14 cellular contexts compared by ENCODE assay signal in the genomic region with DNA sequence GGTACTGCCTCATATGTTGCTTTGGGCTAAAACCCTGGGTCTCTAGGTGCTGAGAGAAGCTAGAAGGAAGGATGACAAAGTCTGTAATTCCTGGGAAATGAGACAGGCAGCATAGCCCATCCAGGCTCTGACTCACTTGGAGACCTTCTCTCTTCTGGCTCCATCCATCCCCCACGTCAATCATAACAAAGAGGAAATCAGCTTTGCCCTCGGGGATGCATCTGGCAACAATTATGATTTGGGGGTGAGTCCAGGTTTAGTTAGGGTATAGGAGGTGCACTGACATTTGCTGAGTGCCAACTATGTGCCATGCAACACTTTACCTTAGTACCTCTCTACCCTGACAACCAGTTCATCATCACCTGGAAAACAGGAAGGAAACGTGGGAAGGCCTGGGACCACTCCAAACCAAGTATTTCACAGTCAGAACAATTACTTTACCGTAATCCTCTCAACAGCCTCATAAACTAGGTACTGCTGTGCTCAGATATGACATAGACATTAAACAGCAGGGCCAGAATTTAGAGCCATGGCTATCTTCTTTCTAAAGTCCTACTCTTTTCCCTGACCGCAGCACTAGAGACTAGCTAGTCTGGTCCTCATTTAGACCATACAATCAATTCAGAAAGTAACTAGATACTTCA. TPM values are rescaled to one million over a fixed set of nuclear protein-coding genes. Genes with fewer than 3 reads are reported as not detected.
A peak's percentile ranks its signal among the peaks of the same experiment; 100 is the strongest.
DNase-seq lines count a peak whose midpoint lies in the region; ATAC-seq, FAIRE-seq and TF ChIP-seq lines count a peak whose summit lies in the region.
"Had no signal": no experiment of that assay in that cellular context is flagged by ENCODE, and none has a peak within 500 bp of the region (broad histone marks: within the 10 kb centered on the region; RNA-seq: fewer than 3 reads in every experiment).

No MANE protein-coding gene starts in this region.

- no peak overlapping the region for H2AFZ ChIP-seq in PC-3 (ENCODE audit: low read length)

- H3F3A ChIP-seq in PC-3 (ENCODE audit: low read length, unreplicated experiment): no peaks in the 10 kb centered on the region

- TF ChIP-seq CTCF in PC-3 (conservative IDR thresholded peaks at IDR 0.05; ENCODE audit: low read depth, low read length) (no peak), epithelial cell of esophagus (IDR thresholded peaks at IDR 0.05; ENCODE audit: insufficient read depth, low read depth, low read length, missing control alignments) (no peak), pancreas (IDR thresholded peaks at IDR 0.05) (no peak)

- no peak overlapping the region for H3K9ac ChIP-seq in PC-3 (ENCODE audit: low read length)

- FAIRE-seq in pancreas (lab: Jason Lieb, UNC): no peak

- peak overlapping the region; percentile 42; the same call in 1 of the 2 replicates for H3K4me2 ChIP-seq in PC-3 (ENCODE audit: low read length)

- H3K4me3 ChIP-seq in PC-3 (ENCODE audit: low read length) (no peak overlapping the region), epithelial cell of esophagus (ENCODE audit: low read length) (no peak overlapping the region), pancreas (no peak overlapping the region)
- H3K4me3 ChIP-seq: psoas muscle had no signal

- no peaks in the 10 kb centered on the region for H4K20me1 ChIP-seq in PC-3 (ENCODE audit: low read length)

- H3K9me3 ChIP-seq in PC-3 (ENCODE audit: low read length) (no peaks in the 10 kb centered on the region), pancreas (no peaks in the 10 kb centered on the region)
- H3K9me3 ChIP-seq: psoas muscle had no signal

- peaks cover 49% of the 10 kb centered on the region for H3K36me3 Mint-ChIP-seq in activated naive CD8-positive, alpha-beta T cell treated with anti-CD3 and anti-CD28 coated beads, Interleukin-2, amount 10 ng/mL, durations not matched to agents 7 days and 5 days
- peaks cover 23% of the 10 kb centered on the region for H3K36me3 Mint-ChIP-seq in activated naive CD8-positive, alpha-beta T cell treated with anti-CD3 and anti-CD28 coated beads for 36 hours

- intact Hi-C loops in PC-3 (cut with micrococcal nuclease): no loop called here
- intact Hi-C loops in pancreas (cut with DNase I): no loop called here

- peaks cover 71% of the 10 kb centered on the region for H3K4me1 Mint-ChIP-seq in activated naive CD8-positive, alpha-beta T cell treated with anti-CD3 and anti-CD28 coated beads, Interleukin-2, amount 10 ng/mL, durations not matched to agents 7 days and 5 days
- peaks cover 51% of the 10 kb centered on the region for H3K4me1 Mint-ChIP-seq in activated naive CD8-positive, alpha-beta T cell treated with anti-CD3 and anti-CD28 coated beads for 36 hours

- ATAC-seq in activated naive CD8-positive, alpha-beta T cell treated with anti-CD3 and anti-CD28 coated beads, Interleukin-2, amount 10 ng/mL, durations not matched to agents 7 days and 5 days (ENCODE audit: low read depth): no peak
- ATAC-seq in PC-3 (peak; percentile 85), GM21390 (IDR thresholded peaks at IDR 0.05; ENCODE audit: unreplicated experiment) (no peak), GM19467 (IDR thresholded peaks at IDR 0.05; ENCODE audit: unreplicated experiment) (no peak), pancreas (no peak)
- ATAC-seq: psoas muscle had no signal

- no peak overlapping the region; the same call in 1 of the 2 replicates for H3K27ac ChIP-seq in PC-3 (ENCODE audit: low read length)
- no peak overlapping the region for H3K27ac ChIP-seq in pancreas
- H3K27ac ChIP-seq: psoas muscle had no signal

- BruUV-seq in PC-3 (replicated peaks; lab: Mats Ljungman, UMichigan): no TSS peak

- no peaks in the 10 kb centered on the region for H3K27me3 Mint-ChIP-seq in activated naive CD8-positive, alpha-beta T cell treated with anti-CD3 and anti-CD28 coated beads, Interleukin-2, amount 10 ng/mL, durations not matched to agents 7 days and 5 days
- H3K27me3 Mint-ChIP-seq in activated naive CD8-positive, alpha-beta T cell treated with anti-CD3 and anti-CD28 coated beads for 36 hours: no peaks in the 10 kb centered on the region

- H3K79me2 ChIP-seq in PC-3 (ENCODE audit: low read length): no peaks in the 10 kb centered on the region

- H3K27me3 ChIP-seq in PC-3 (ENCODE audit: low read length) (no peaks in the 10 kb centered on the region), pancreas (no peaks in the 10 kb centered on the region)

- DNase-seq in activated naive CD8-positive, alpha-beta T cell treated with anti-CD3 and anti-CD28 coated beads, Interleukin-2, amount 10 ng/mL, durations not matched to agents 7 days and 5 days: no peak
- no peak for DNase-seq in activated naive CD8-positive, alpha-beta T cell treated with anti-CD3 and anti-CD28 coated beads for 36 hours
- DNase-seq in PC-3 (peak; percentile 61), epithelial cell of esophagus (ENCODE audit: low read depth) (peak; percentile 79), pancreas (no peak), foreskin melanocyte (no peak)
- DNase-seq: activated CD4-positive, CD25-positive, alpha-beta regulatory T cell treated with anti-CD3 and anti-CD28 coated beads, Interleukin-2, amount 50 U/mL, for 72 hours; C1 segment of cervical spinal cord; Kasumi-1; NCI-H2081; psoas muscle; stimulated activated CD4-positive, alpha-beta T cell treated with anti-CD3 and anti-CD28 coated beads, Interleukin-4, amount 100 ng/mL, for 1 hour had no signal

- peak overlapping the region; percentile 60 for H3K4me3 Mint-ChIP-seq in activated naive CD8-positive, alpha-beta T cell treated with anti-CD3 and anti-CD28 coated beads, Interleukin-2, amount 10 ng/mL, durations not matched to agents 7 days and 5 days
- H3K4me3 Mint-ChIP-seq in activated naive CD8-positive, alpha-beta T cell treated with anti-CD3 and anti-CD28 coated beads for 36 hours: no peak overlapping the region

- no peaks in the 10 kb centered on the region for H3K9me2 ChIP-seq in PC-3 (replicated peaks; ENCODE audit: low read length)

- H3K9me3 Mint-ChIP-seq in activated naive CD8-positive, alpha-beta T cell treated with anti-CD3 and anti-CD28 coated beads, Interleukin-2, amount 10 ng/mL, durations not matched to agents 7 days and 5 days: peaks cover 13% of the 10 kb centered on the region
- H3K9me3 Mint-ChIP-seq in activated naive CD8-positive, alpha-beta T cell treated with anti-CD3 and anti-CD28 coated beads for 36 hours: peaks cover 17% of the 10 kb centered on the region

- H3K36me3 ChIP-seq in PC-3 (ENCODE audit: low read depth, low read length) (no peaks in the 10 kb centered on the region), pancreas (no peaks in the 10 kb centered on the region)

- POLR2A ChIA-PET in activated naive CD8-positive, alpha-beta T cell treated with anti-CD3 and anti-CD28 coated beads, Interleukin-2, amount 10 ng/mL, durations not matched to agents 7 days and 5 days (lab: Charles Lee): interaction anchor here (1.0 to 4.2 kb wide), 4 partner anchors 26 to 244 kb away, joined by 3 to 36 read pairs (median 18); a partner anchor contains a TSS
- POLR2A ChIA-PET in PC-3 (lab: Charles Lee; ENCODE audit: unreplicated experiment): no interaction called here

- peak overlapping the region; percentile 89 for H3K27ac Mint-ChIP-seq in activated naive CD8-positive, alpha-beta T cell treated with anti-CD3 and anti-CD28 coated beads, Interleukin-2, amount 10 ng/mL, durations not matched to agents 7 days and 5 days
- no peak overlapping the region for H3K27ac Mint-ChIP-seq in activated naive CD8-positive, alpha-beta T cell treated with anti-CD3 and anti-CD28 coated beads for 36 hours

- CTCF ChIA-PET in PC-3 (lab: Charles Lee): interaction anchor here (0.7 kb wide), 1 partner anchor 205 kb away, joined by 3 read pairs; no protein-coding TSS in a partner anchor

- WGBS in pancreas, 2 donors: 58 to 74% methylated on average over 5 of the region's 5 CpGs

- peaks cover 9% of the 10 kb centered on the region; the same call in 1 of the 2 replicates for H3K4me1 ChIP-seq in PC-3 (ENCODE audit: insufficient read depth, low read length)
- no peaks in the 10 kb centered on the region for H3K4me1 ChIP-seq in pancreas
- H3K4me1 ChIP-seq: psoas muscle had no signal

RNA-seq across cellular contexts. Expression of a gene that starts 39.1 kb away (rescaled TPM):
- 100 to 1,000 TPM; 242 to 250 TPM for total RNA-seq in activated naive CD8-positive, alpha-beta T cell treated with anti-CD3 and anti-CD28 coated beads, Interleukin-2, amount 10 ng/mL, durations not matched to agents 7 days and 5 days
- 1 to 10 TPM in 1 of 2 experiments, under 1 TPM in 1; 0.66 to 1.6 TPM for total RNA-seq in activated naive CD8-positive, alpha-beta T cell treated with anti-CD3 and anti-CD28 coated beads for 36 hours
- not detected in 2 replicates for total RNA-seq in PC-3 (2014; rRNA removed)
- total RNA-seq in pancreas: 1 to 10 TPM in 1 of 6 donors, under 1 TPM in 4, not detected in 1; 0.16 to 1.5 (median 0.84) TPM
- under 1 TPM; 0.42 to 0.91 TPM for polyA plus RNA-seq in pancreas

RNA-seq across cellular contexts. Expression of a gene that starts 39.3 kb away (rescaled TPM):
- 10 to 100 TPM; 60.4 to 72.4 TPM for total RNA-seq in activated naive CD8-positive, alpha-beta T cell treated with anti-CD3 and anti-CD28 coated beads, Interleukin-2, amount 10 ng/mL, durations not matched to agents 7 days and 5 days
- total RNA-seq in activated naive CD8-positive, alpha-beta T cell treated with anti-CD3 and anti-CD28 coated beads for 36 hours: under 1 TPM; 0.18 to 0.33 TPM
- total RNA-seq in PC-3 (2014; rRNA removed): not detected in 2 replicates
- total RNA-seq in pancreas: under 1 TPM in 4 of 6 donors, not detected in 2; 0.20 to 0.34 (median 0.27) TPM
- under 1 TPM; 0.28 to 0.30 TPM for polyA plus RNA-seq in pancreas

Comparison
In these comparisons a context has a peak if more than half of its experiments do, and no peak if none do; other contexts are left out.
1. RNA of a gene that starts 39.1 kb away (total RNA-seq): 242 to 250 TPM in activated naive CD8-positive, alpha-beta T cell treated with anti-CD3 and anti-CD28 coated beads, Interleukin-2, amount 10 ng/mL, durations not matched to agents 7 days and 5 days; 0.66 to 1.6 TPM in activated naive CD8-positive, alpha-beta T cell treated with anti-CD3 and anti-CD28 coated beads for 36 hours, 0.16 to 1.5 TPM in pancreas and not detected in PC-3; every median in the first group is over 10 times any median in the second.
2. RNA of a gene that starts 39.3 kb away (total RNA-seq): 60.4 to 72.4 TPM in activated naive CD8-positive, alpha-beta T cell treated with anti-CD3 and anti-CD28 coated beads, Interleukin-2, amount 10 ng/mL, durations not matched to agents 7 days and 5 days; 0.18 to 0.33 TPM in activated naive CD8-positive, alpha-beta T cell treated with anti-CD3 and anti-CD28 coated beads for 36 hours, 0.20 to 0.34 TPM in pancreas and not detected in PC-3; every median in the first group is over 10 times any median in the second.
3. DNase-seq: peak in PC-3 (single experiment) and epithelial cell of esophagus (single experiment); none in activated naive CD8-positive, alpha-beta T cell treated with anti-CD3 and anti-CD28 coated beads, Interleukin-2, amount 10 ng/mL, durations not matched to agents 7 days and 5 days (single experiment), activated naive CD8-positive, alpha-beta T cell treated with anti-CD3 and anti-CD28 coated beads for 36 hours (single experiment), pancreas (0 of 6) and foreskin melanocyte (single experiment).